In genomic region chr15:89760303-89761008, GRCh38 we compare ENCODE assay signal across 8 cellular contexts. TPM values are rescaled to one million over a fixed set of nuclear protein-coding genes. Genes with fewer than 3 reads are reported as not detected.
A peak's percentile ranks its signal among the peaks of the same experiment; 100 is the strongest.
DNase-seq lines count a peak whose midpoint lies in the region; ATAC-seq and TF ChIP-seq lines count a peak whose summit lies in the region.

No MANE protein-coding gene starts in this region.

- DNase-seq in Caki2 (ENCODE audit: low read depth), result peak; percentile 60
- peak; percentile 28 to 35 for DNase-seq in NCI-H1930 (lab: John Stamatoyannopoulos, UW)
- DNase-seq in cerebellar cortex (ENCODE audit: low spot score), result peak; percentile 55
- peak; percentile 80 to 97 for DNase-seq in left lung
- DNase-seq in stimulated activated CD4-positive, alpha-beta T cell treated with anti-CD3 and anti-CD28 coated beads, Interleukin-4, amount 100 ng/mL, for 4 hours, result peak; percentile 26 to 68

- no peaks in the 10 kb centered on the region for H3K36me3 ChIP-seq in left lung

- peak; percentile 94 to 95 for TF ChIP-seq CTCF in left lung (IDR thresholded peaks at IDR 0.05)

- H3K9me3 ChIP-seq in left lung, result no peaks in the 10 kb centered on the region

- H3K4me1 ChIP-seq in left lung, result peaks cover 5 to 19% of the 10 kb centered on the region in 2 donors

- H3K4me3 ChIP-seq in left lung, result no peak overlapping the region

- no peak overlapping the region for H3K27ac ChIP-seq in left lung

- H3K27me3 ChIP-seq in left lung, result no peaks in the 10 kb centered on the region

- in situ Hi-C loops in Caki2 (cut with HindIII; ENCODE audit: low pct_unique_long_range_greater_than_20kb, low sequenced_read_pairs), result no loop called here

- intact Hi-C loops in left lung (cut with DNase I), result loop anchor here in 1 of 2 donors (5.0 kb wide), 1 partner anchor 117 kb away; no protein-coding TSS in a partner anchor

- ATAC-seq in GM21576 (IDR thresholded peaks at IDR 0.05; ENCODE audit: unreplicated experiment) (peak; percentile 65), left lung (peak; percentile 96), GM18861 (IDR thresholded peaks at IDR 0.05; ENCODE audit: unreplicated experiment) (no peak)
- ATAC-seq in activated CD4-positive, CD25-positive, alpha-beta regulatory T cell treated with anti-CD3 and anti-CD28 coated beads, Interleukin-2, amount 50 U/mL, for 24 hours, result peak; percentile 56 to 74

RNA-seq across cellular contexts. Expression of gene MESP1, which starts 9.4 kb away (rescaled TPM):
- 2.1 and 4.7 TPM in 2 replicates for total RNA-seq in Caki2 (2014; rRNA removed; shearing (Covaris generic); ENCODE audit: low replicate concordance)
- total RNA-seq in left lung, result 1 to 10 TPM; 3.0 to 4.2 TPM

RNA-seq across cellular contexts. Expression of gene MESP2, which starts 15.7 kb away (rescaled TPM):
- total RNA-seq in Caki2 (2014; rRNA removed; shearing (Covaris generic); ENCODE audit: low replicate concordance), result 0.43 and 1.4 TPM in 2 replicates
- under 1 TPM in 1 of 2 donors, not detected in 1; 0.35 TPM for total RNA-seq in left lung

RNA-seq across cellular contexts. Expression of gene ANPEP, which starts 54.2 kb away (rescaled TPM):
- not detected in 2 replicates for total RNA-seq in Caki2 (2014; rRNA removed; shearing (Covaris generic); ENCODE audit: low replicate concordance)
- total RNA-seq in left lung, result 100 to 1,000 TPM in 1 of 2 donors, 10 to 100 TPM in 1; 27.2 to 139 TPM

Comparison
In these comparisons a context has a peak if more than half of its experiments do, and no peak if none do; other contexts are left out.
1. DNase-seq: peak in every context shown above with its lines; median percentile 88 in left lung; 60 in Caki2; 55 in cerebellar cortex; 47 in stimulated activated CD4-positive, alpha-beta T cell treated with anti-CD3 and anti-CD28 coated beads, Interleukin-4, amount 100 ng/mL, for 4 hours; 32 in NCI-H1930.
2. RNA of gene ANPEP, which starts 54.2 kb away (total RNA-seq): 27.2 to 139 TPM in left lung; not detected in Caki2; every median in the first group is over 10 times any median in the second.